1 cellular context compared by ENCODE assay signal in the genomic region with DNA sequence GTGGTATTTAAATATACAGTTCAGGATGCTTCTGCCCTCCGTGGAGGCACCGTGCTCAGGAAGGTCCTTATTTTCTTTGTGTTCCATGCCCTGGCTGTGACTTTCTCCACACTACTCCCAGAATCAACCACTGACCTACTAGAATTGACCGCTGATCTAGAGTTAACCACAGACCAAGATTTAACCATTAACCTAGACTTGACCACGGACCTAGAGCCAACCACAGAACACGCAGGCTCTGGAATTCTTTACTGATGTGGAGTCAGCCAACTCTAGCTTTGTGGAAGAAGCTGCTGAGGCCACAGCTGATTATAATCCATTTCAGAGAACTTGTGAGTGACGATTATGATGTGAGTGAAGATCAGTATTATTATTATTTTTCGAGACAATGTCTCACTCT.
TF ChIP-seq lines count a peak whose summit lies in the region.

No MANE protein-coding gene starts in this region.

TF ChIP-seq in WTC11, 78 proteins besides CTCF, POLR2A, EP300 and RAD21 (continued from another document):
- TF ChIP-seq, protein P1, sequence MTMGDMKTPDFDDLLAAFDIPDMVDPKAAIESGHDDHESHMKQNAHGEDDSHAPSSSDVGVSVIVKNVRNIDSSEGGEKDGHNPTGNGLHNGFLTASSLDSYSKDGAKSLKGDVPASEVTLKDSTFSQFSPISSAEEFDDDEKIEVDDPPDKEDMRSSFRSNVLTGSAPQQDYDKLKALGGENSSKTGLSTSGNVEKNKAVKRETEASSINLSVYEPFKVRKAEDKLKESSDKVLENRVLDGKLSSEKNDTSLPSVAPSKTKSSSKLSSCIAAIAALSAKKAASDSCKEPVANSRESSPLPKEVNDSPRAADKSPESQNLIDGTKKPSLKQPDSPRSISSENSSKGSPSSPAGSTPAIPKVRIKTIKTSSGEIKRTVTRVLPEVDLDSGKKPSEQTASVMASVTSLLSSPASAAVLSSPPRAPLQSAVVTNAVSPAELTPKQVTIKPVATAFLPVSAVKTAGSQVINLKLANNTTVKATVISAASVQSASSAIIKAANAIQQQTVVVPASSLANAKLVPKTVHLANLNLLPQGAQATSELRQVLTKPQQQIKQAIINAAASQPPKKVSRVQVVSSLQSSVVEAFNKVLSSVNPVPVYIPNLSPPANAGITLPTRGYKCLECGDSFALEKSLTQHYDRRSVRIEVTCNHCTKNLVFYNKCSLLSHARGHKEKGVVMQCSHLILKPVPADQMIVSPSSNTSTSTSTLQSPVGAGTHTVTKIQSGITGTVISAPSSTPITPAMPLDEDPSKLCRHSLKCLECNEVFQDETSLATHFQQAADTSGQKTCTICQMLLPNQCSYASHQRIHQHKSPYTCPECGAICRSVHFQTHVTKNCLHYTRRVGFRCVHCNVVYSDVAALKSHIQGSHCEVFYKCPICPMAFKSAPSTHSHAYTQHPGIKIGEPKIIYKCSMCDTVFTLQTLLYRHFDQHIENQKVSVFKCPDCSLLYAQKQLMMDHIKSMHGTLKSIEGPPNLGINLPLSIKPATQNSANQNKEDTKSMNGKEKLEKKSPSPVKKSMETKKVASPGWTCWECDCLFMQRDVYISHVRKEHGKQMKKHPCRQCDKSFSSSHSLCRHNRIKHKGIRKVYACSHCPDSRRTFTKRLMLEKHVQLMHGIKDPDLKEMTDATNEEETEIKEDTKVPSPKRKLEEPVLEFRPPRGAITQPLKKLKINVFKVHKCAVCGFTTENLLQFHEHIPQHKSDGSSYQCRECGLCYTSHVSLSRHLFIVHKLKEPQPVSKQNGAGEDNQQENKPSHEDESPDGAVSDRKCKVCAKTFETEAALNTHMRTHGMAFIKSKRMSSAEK (CRISPR knock-in tag; IDR thresholded peaks at IDR 0.05; ENCODE audit: borderline replicate concordance) = no peak
- TF ChIP-seq NFATC4 (CRISPR knock-in tag; IDR thresholded peaks at IDR 0.05) (no peak), JAZF1 (CRISPR knock-in tag; IDR thresholded peaks at IDR 0.05) (no peak), SMAD3 (CRISPR knock-in tag; IDR thresholded peaks at IDR 0.05; ENCODE audit: borderline replicate concordance) (no peak), ZBTB21 (CRISPR knock-in tag; IDR thresholded peaks at IDR 0.05; ENCODE audit: borderline replicate concordance) (no peak), PRRX2 (CRISPR knock-in tag; IDR thresholded peaks at IDR 0.05) (no peak), TCF7 (CRISPR knock-in tag; IDR thresholded peaks at IDR 0.05; ENCODE audit: low read depth) (no peak), GRHL2 (CRISPR knock-in tag; IDR thresholded peaks at IDR 0.05; ENCODE audit: insufficient replicate concordance, severe bottlenecking) (no peak), ZNF263 (CRISPR knock-in tag; IDR thresholded peaks at IDR 0.05; ENCODE audit: low read depth) (no peak), ZNF416 (CRISPR knock-in tag; IDR thresholded peaks at IDR 0.05) (no peak), NFYB (CRISPR knock-in tag; conservative IDR thresholded peaks at IDR 0.05; ENCODE audit: low read depth) (no peak), CBFB (CRISPR knock-in tag; IDR thresholded peaks at IDR 0.05; ENCODE audit: low read depth) (no peak)
- TF ChIP-seq, protein P2, sequence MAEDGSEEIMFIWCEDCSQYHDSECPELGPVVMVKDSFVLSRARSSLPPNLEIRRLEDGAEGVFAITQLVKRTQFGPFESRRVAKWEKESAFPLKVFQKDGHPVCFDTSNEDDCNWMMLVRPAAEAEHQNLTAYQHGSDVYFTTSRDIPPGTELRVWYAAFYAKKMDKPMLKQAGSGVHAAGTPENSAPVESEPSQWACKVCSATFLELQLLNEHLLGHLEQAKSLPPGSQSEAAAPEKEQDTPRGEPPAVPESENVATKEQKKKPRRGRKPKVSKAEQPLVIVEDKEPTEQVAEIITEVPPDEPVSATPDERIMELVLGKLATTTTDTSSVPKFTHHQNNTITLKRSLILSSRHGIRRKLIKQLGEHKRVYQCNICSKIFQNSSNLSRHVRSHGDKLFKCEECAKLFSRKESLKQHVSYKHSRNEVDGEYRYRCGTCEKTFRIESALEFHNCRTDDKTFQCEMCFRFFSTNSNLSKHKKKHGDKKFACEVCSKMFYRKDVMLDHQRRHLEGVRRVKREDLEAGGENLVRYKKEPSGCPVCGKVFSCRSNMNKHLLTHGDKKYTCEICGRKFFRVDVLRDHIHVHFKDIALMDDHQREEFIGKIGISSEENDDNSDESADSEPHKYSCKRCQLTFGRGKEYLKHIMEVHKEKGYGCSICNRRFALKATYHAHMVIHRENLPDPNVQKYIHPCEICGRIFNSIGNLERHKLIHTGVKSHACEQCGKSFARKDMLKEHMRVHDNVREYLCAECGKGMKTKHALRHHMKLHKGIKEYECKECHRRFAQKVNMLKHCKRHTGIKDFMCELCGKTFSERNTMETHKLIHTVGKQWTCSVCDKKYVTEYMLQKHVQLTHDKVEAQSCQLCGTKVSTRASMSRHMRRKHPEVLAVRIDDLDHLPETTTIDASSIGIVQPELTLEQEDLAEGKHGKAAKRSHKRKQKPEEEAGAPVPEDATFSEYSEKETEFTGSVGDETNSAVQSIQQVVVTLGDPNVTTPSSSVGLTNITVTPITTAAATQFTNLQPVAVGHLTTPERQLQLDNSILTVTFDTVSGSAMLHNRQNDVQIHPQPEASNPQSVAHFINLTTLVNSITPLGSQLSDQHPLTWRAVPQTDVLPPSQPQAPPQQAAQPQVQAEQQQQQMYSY (CRISPR knock-in tag; IDR thresholded peaks at IDR 0.05) = no peak
- TF ChIP-seq, protein P3, sequence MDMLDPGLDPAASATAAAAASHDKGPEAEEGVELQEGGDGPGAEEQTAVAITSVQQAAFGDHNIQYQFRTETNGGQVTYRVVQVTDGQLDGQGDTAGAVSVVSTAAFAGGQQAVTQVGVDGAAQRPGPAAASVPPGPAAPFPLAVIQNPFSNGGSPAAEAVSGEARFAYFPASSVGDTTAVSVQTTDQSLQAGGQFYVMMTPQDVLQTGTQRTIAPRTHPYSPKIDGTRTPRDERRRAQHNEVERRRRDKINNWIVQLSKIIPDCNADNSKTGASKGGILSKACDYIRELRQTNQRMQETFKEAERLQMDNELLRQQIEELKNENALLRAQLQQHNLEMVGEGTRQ (CRISPR knock-in tag; IDR thresholded peaks at IDR 0.05) = no peak
- TF ChIP-seq, protein P4, sequence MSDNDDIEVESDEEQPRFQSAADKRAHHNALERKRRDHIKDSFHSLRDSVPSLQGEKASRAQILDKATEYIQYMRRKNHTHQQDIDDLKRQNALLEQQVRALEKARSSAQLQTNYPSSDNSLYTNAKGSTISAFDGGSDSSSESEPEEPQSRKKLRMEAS (CRISPR knock-in tag; IDR thresholded peaks at IDR 0.05) = no peak
- TF ChIP-seq, protein P5, sequence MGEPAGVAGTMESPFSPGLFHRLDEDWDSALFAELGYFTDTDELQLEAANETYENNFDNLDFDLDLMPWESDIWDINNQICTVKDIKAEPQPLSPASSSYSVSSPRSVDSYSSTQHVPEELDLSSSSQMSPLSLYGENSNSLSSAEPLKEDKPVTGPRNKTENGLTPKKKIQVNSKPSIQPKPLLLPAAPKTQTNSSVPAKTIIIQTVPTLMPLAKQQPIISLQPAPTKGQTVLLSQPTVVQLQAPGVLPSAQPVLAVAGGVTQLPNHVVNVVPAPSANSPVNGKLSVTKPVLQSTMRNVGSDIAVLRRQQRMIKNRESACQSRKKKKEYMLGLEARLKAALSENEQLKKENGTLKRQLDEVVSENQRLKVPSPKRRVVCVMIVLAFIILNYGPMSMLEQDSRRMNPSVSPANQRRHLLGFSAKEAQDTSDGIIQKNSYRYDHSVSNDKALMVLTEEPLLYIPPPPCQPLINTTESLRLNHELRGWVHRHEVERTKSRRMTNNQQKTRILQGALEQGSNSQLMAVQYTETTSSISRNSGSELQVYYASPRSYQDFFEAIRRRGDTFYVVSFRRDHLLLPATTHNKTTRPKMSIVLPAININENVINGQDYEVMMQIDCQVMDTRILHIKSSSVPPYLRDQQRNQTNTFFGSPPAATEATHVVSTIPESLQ (CRISPR knock-in tag; IDR thresholded peaks at IDR 0.05) = no peak
